8 cellular contexts compared by ENCODE assay signal in genomic region chr17:46512168-46512567, GRCh38. TPM values are rescaled to one million over a fixed set of nuclear protein-coding genes. Genes with fewer than 3 reads are reported as not detected.
DNase-seq lines count a peak whose midpoint lies in the region; ATAC-seq and TF ChIP-seq lines count a peak whose summit lies in the region.
"Not testable (repeated sequence)": the region's sequence is repeated elsewhere in the genome, so short reads cannot be mapped to it uniquely, and the experiment has no call there.

Gene LRRC37A2 (plus strand): TSS chr17:46512468. CDS start chr17:46512713, 245 bp downstream.

- POLR2A ChIA-PET in activated naive CD8-positive, alpha-beta T cell treated with anti-CD3 and anti-CD28 coated beads, Interleukin-2, amount 10 ng/mL, durations not matched to agents 7 days and 5 days (lab: Charles Lee) = not testable (repeated sequence)

- not testable (repeated sequence) for H3K9me3 Mint-ChIP-seq in GM23338; activated naive CD8-positive, alpha-beta T cell treated with anti-CD3 and anti-CD28 coated beads, Interleukin-2, amount 10 ng/mL, durations not matched to agents 7 days and 5 days; glutamatergic neuron (ENCODE audit: unreplicated experiment); mesothelial cell of epicardium

- H3K4me1 Mint-ChIP-seq in GM23338; activated naive CD8-positive, alpha-beta T cell treated with anti-CD3 and anti-CD28 coated beads, Interleukin-2, amount 10 ng/mL, durations not matched to agents 7 days and 5 days; glutamatergic neuron (ENCODE audit: low read depth, unreplicated experiment); mesothelial cell of epicardium: not testable (repeated sequence)

- not testable (repeated sequence) for H3K79me2 ChIP-seq in GM23338 (replicated peaks; ENCODE audit: insufficient read depth); osteoblast (ENCODE audit: insufficient read depth, low read length)

- not testable (repeated sequence) for H3K36me3 ChIP-seq in GM23338 (ENCODE audit: insufficient read depth); osteoblast (ENCODE audit: insufficient read depth, low read length); thoracic aorta; vagina

- H3K36me3 Mint-ChIP-seq in GM23338 (ENCODE audit: low read depth); activated naive CD8-positive, alpha-beta T cell treated with anti-CD3 and anti-CD28 coated beads, Interleukin-2, amount 10 ng/mL, durations not matched to agents 7 days and 5 days; glutamatergic neuron (ENCODE audit: unreplicated experiment); mesothelial cell of epicardium: not testable (repeated sequence)

- H3F3A ChIP-seq in GM23338 (replicated peaks; ENCODE audit: low read depth) = not testable (repeated sequence)

- not testable (repeated sequence) for TF ChIP-seq POLR2A in vagina (IDR thresholded peaks at IDR 0.05)

- DNase-seq in GM23338 (ENCODE audit: low spot score); activated naive CD8-positive, alpha-beta T cell treated with anti-CD3 and anti-CD28 coated beads, Interleukin-2, amount 10 ng/mL, durations not matched to agents 7 days and 5 days; glutamatergic neuron; mesothelial cell of epicardium (ENCODE audit: low spot score in 2 of 2, unreplicated experiment in 2 of 2); osteoblast (ENCODE audit: insufficient read length, low spot score, missing footprints); thoracic aorta (ENCODE audit: low spot score); vagina (ENCODE audit: extremely low spot score in 2 of 2): not testable (repeated sequence)

- intact Hi-C loops in T-helper 2 cell treated with Interferon-gamma antibody and Interleukin-4, amounts not matched to agents 100 ng/mL and 5 ng/mL, for 36 hours (cut with micrococcal nuclease); vagina (cut with DNase I): not testable (repeated sequence)

- H3K27me3 Mint-ChIP-seq in GM23338 (ENCODE audit: insufficient read depth, low read depth, poor library complexity); activated naive CD8-positive, alpha-beta T cell treated with anti-CD3 and anti-CD28 coated beads, Interleukin-2, amount 10 ng/mL, durations not matched to agents 7 days and 5 days; glutamatergic neuron (ENCODE audit: unreplicated experiment); mesothelial cell of epicardium (ENCODE audit: low read depth): not testable (repeated sequence)

- H3K27ac ChIP-seq in GM23338 (ENCODE audit: low read depth); osteoblast (ENCODE audit: low read depth, low read length); thoracic aorta; vagina: not testable (repeated sequence)

- H3K4me1 ChIP-seq in GM23338 (ENCODE audit: insufficient read depth); osteoblast (ENCODE audit: insufficient read depth, low read length); thoracic aorta (ENCODE audit: control insufficient read depth in 1 of 2, low read depth in 2 of 2); vagina: not testable (repeated sequence)

- not testable (repeated sequence) for H3K4me2 ChIP-seq in GM23338; osteoblast (ENCODE audit: insufficient read depth, low read length)

- not testable (repeated sequence) for H3K9me2 ChIP-seq in GM23338 (ENCODE audit: insufficient read depth)

- H3K4me3 ChIP-seq in GM23338; osteoblast (ENCODE audit: insufficient read depth, low read length); thoracic aorta; vagina: not testable (repeated sequence)

- not testable (repeated sequence) for H3K4me3 Mint-ChIP-seq in GM23338; activated naive CD8-positive, alpha-beta T cell treated with anti-CD3 and anti-CD28 coated beads, Interleukin-2, amount 10 ng/mL, durations not matched to agents 7 days and 5 days; glutamatergic neuron (ENCODE audit: unreplicated experiment); mesothelial cell of epicardium

- H4K20me1 ChIP-seq in GM23338 (replicated peaks; ENCODE audit: insufficient read depth); osteoblast (ENCODE audit: insufficient read depth, low read length): not testable (repeated sequence)

- H3K27ac Mint-ChIP-seq in GM23338; activated naive CD8-positive, alpha-beta T cell treated with anti-CD3 and anti-CD28 coated beads, Interleukin-2, amount 10 ng/mL, durations not matched to agents 7 days and 5 days; glutamatergic neuron (ENCODE audit: unreplicated experiment); mesothelial cell of epicardium: not testable (repeated sequence)

- not testable (repeated sequence) for H3K27me3 ChIP-seq in GM23338 (ENCODE audit: insufficient read depth); osteoblast (ENCODE audit: insufficient read depth, low read length); thoracic aorta (replicated peaks; ENCODE audit: insufficient read depth); vagina

- not testable (repeated sequence) for H2AFZ ChIP-seq in GM23338; osteoblast (ENCODE audit: low read length)

- ATAC-seq in GM23338; activated naive CD8-positive, alpha-beta T cell treated with anti-CD3 and anti-CD28 coated beads, Interleukin-2, amount 10 ng/mL, durations not matched to agents 7 days and 5 days (ENCODE audit: low read depth); thoracic aorta (ENCODE audit: insufficient number of reproducible peaks, low FRiP score, low read depth): not testable (repeated sequence)

- H3K9me3 ChIP-seq in osteoblast (ENCODE audit: low read depth, low read length); thoracic aorta; vagina: not testable (repeated sequence)

- not testable (repeated sequence) for TF ChIP-seq CTCF in GM23338 (conservative IDR thresholded peaks at IDR 0.05; ENCODE audit: low read depth in 2 of 2); glutamatergic neuron (IDR thresholded peaks at IDR 0.05; ENCODE audit: partially characterized antibody, unreplicated experiment); mesothelial cell of epicardium (IDR thresholded peaks at IDR 0.05; ENCODE audit: unreplicated experiment); osteoblast (IDR thresholded peaks at IDR 0.05; ENCODE audit: extremely low read depth, low read depth, low read length); thoracic aorta (IDR thresholded peaks at IDR 0.05); vagina (IDR thresholded peaks at IDR 0.05)

RNA-seq across cellular contexts. Expression of gene LRRC37A2, which starts in this region (rescaled TPM):
- total RNA-seq in GM23338 (2014; rRNA removed; shearing (Covaris generic)) = 12.2 and 14.6 TPM in 2 replicates
- 14.5 and 16.1 TPM in 2 replicates for polyA plus RNA-seq in GM23338 (2016; fragmentation: Nextera tagmentation; extraction: Ambion mirVana)
- total RNA-seq in T-helper 2 cell treated with Interferon-gamma antibody and Interleukin-4, amounts not matched to agents 100 ng/mL and 5 ng/mL, for 36 hours = 9.6 and 10.1 TPM in 2 replicates
- 10 to 100 TPM; 23.6 TPM for total RNA-seq in activated naive CD8-positive, alpha-beta T cell treated with anti-CD3 and anti-CD28 coated beads, Interleukin-2, amount 10 ng/mL, durations not matched to agents 7 days and 5 days
- total RNA-seq in glutamatergic neuron (ENCODE audit: unreplicated experiment) (29.2 TPM), mesothelial cell of epicardium (23.8 to 26.8 TPM (median 24.5 TPM) in 3 replicates), osteoblast (9.4 and 12.3 TPM in 2 replicates), thoracic aorta (10 to 100 TPM; 11.1 to 14.3 TPM), vagina (21.6 TPM)
